Comparison of ENCODE assay signal across 20 cellular contexts in the genomic region with DNA sequence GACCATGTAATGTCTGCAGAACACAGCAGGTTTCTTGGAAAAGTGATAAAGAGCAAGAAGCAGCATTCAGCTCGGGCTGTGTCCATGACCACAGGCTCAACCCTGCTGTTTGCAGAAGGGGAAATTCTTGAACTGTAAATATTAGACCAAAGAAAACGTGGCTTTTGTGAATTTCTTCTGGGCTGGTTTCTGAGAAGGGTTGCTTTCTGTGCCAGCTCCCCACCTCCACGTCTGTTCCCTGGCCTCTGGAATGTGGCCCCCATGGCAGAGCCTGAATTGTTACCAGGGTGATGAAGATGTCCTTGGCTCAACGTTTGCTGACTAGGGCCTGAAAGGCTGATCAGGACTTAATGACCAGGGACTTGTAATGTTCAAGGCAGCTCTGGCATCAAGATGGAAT.
A peak's percentile ranks its signal among the peaks of the same experiment; 100 is the strongest.
DNase-seq lines count a peak whose midpoint lies in the region; ATAC-seq and TF ChIP-seq lines count a peak whose summit lies in the region.
"Had no signal": no experiment of that assay in that cellular context is flagged by ENCODE, and none has a peak within 500 bp of the region (broad histone marks: within the 10 kb centered on the region; RNA-seq: fewer than 3 reads in every experiment).

No MANE protein-coding gene starts in this region.

- intact Hi-C loops in vagina (cut with DNase I), result no loop called here

- no peak for ATAC-seq in HG03354 (IDR thresholded peaks at IDR 0.05; ENCODE audit: poor library complexity, severe bottlenecking, unreplicated experiment)
- ATAC-seq: activated CD8-positive, alpha-beta T cell treated with anti-CD3 and anti-CD28 coated beads for 36 hours; psoas muscle had no signal

- TF ChIP-seq POLR2A in vagina (IDR thresholded peaks at IDR 0.05), result no peak

- TF ChIP-seq CTCF in astrocyte of the cerebellum (IDR thresholded peaks at IDR 0.05; ENCODE audit: low read depth, low read length, missing control alignments) (no peak), vagina (IDR thresholded peaks at IDR 0.05) (no peak)

- DNase-seq in Ammon's horn (ENCODE audit: low spot score) (peak; percentile 25), astrocyte of the cerebellum (ENCODE audit: low read depth) (peak; percentile 76), left kidney (ENCODE audit: low read depth, low spot score) (peak; percentile 8), renal cortical epithelial cell (ENCODE audit: low read depth) (peak; percentile 95), NCI-H146 treated with DMSO at 0.1 percent for 48 hours (lab: John Stamatoyannopoulos, UW; ENCODE audit: unreplicated experiment) (no peak), vagina (ENCODE audit: extremely low spot score in 2 of 2) (no peak), NCI-H774 (lab: John Stamatoyannopoulos, UW) (no peak)
- DNase-seq: activated CD4-positive, CD25-positive, alpha-beta regulatory T cell treated with anti-CD3 and anti-CD28 coated beads, Interleukin-2, amount 50 U/mL, for 72 hours; activated CD8-positive, alpha-beta T cell treated with anti-CD3 and anti-CD28 coated beads for 36 hours; COR-L47; effector CD4-positive, alpha-beta T cell; GDM1; glutamatergic neuron; H7; NCI-H1092; NCI-H187 treated with DMSO at 0.1 percent for 48 hours; NCI-H345; psoas muscle had no signal

- H3K9me3 ChIP-seq in vagina, result no peaks in the 10 kb centered on the region
- H3K9me3 ChIP-seq: psoas muscle had no signal

- H3K4me3 ChIP-seq in astrocyte of the cerebellum (ENCODE audit: low read depth, low read length), result no peak overlapping the region
- H3K4me3 ChIP-seq in vagina, result no peak overlapping the region
- H3K4me3 ChIP-seq: psoas muscle had no signal

- in situ Hi-C loops in astrocyte of the cerebellum (cut with HindIII; ENCODE audit: low sequenced_read_pairs), result no loop called here

- no peak overlapping the region for H3K27ac ChIP-seq in vagina
- H3K27ac ChIP-seq: psoas muscle, RWPE1 had no signal

- H3K36me3 ChIP-seq in vagina, result no peaks in the 10 kb centered on the region

- no peaks in the 10 kb centered on the region for H3K4me1 ChIP-seq in vagina
- H3K4me1 ChIP-seq: psoas muscle had no signal

- no peaks in the 10 kb centered on the region for H3K27me3 ChIP-seq in vagina

Comparison
In these comparisons a context has a peak if more than half of its experiments do, and no peak if none do; other contexts are left out.
1. DNase-seq: peak in Ammon's horn (single experiment), astrocyte of the cerebellum (single experiment), left kidney (single experiment) and renal cortical epithelial cell (single experiment); none in NCI-H146 treated with DMSO at 0.1 percent for 48 hours (single experiment), vagina (0 of 2) and NCI-H774 (single experiment).